In genomic region chr18:7330041-7330440, GRCh38 we compare ENCODE assay signal across 36 cellular contexts.
"Had no signal": no experiment of that assay in that cellular context is flagged by ENCODE, and none has a peak within 500 bp of the region (broad histone marks: within the 10 kb centered on the region; RNA-seq: fewer than 3 reads in every experiment).

No MANE protein-coding gene starts in this region.

- H3K27ac ChIP-seq: ascending aorta, body of pancreas, brain microvascular endothelial cell, breast epithelium, VCaP had no signal

- H3K9me3 Mint-ChIP-seq: activated CD4-positive, alpha-beta T cell treated with anti-CD3 and anti-CD28 coated beads, Interleukin-2, amount 10 ng/mL, durations not matched to agents 24 days and 14 days; activated CD8-positive, alpha-beta T cell treated with anti-CD3 and anti-CD28 coated beads for 36 hours had no signal

- H3K4me1 Mint-ChIP-seq: activated B cell treated with CpG ODN at 0.5 μM for 24 hours; activated CD4-positive, alpha-beta T cell treated with anti-CD3 and anti-CD28 coated beads, Interleukin-2, amount 10 ng/mL, durations not matched to agents 24 days and 14 days; activated naive CD4-positive, alpha-beta T cell treated with anti-CD3 and anti-CD28 coated beads, Interleukin-2, amount 10 ng/mL, durations not matched to agents 7 days and 5 days; activated naive CD4-positive, alpha-beta T cell treated with anti-CD3 and anti-CD28 coated beads, Interleukin-2, amount 50 U/mL, for 24 hours; activated naive CD8-positive, alpha-beta T cell treated with anti-CD3 and anti-CD28 coated beads, Interleukin-2, amount 10 ng/mL, durations not matched to agents 7 days and 5 days; activated naive CD8-positive, alpha-beta T cell treated with anti-CD3 and anti-CD28 coated beads, Interleukin-2, amount 50 U/mL, for 24 hours; activated T-helper 17 cell treated with anti-CD3 and anti-CD28 coated beads, Interleukin-2, amount 50 U/mL, for 72 hours had no signal

- DNase-seq: activated B cell treated with CpG ODN at 0.5 μM for 24 hours; activated CD4-positive, alpha-beta memory T cell treated with anti-CD3 and anti-CD28 coated beads for 36 hours; activated CD4-positive, alpha-beta T cell treated with anti-CD3 and anti-CD28 coated beads for 4 hours; activated CD4-positive, alpha-beta T cell treated with anti-CD3 and anti-CD28 coated beads, Interleukin-2, amount 10 ng/mL, durations not matched to agents 24 days and 14 days; activated CD4-positive, alpha-beta T cell treated with anti-CD3 and anti-CD28 coated beads, Interleukin-2, amount 50 U/mL, for 1 hour; activated CD4-positive, alpha-beta T cell treated with anti-CD3 and anti-CD28 coated beads, Interleukin-2, amount 50 U/mL, for 4 hours; activated CD4-positive, CD25-positive, alpha-beta regulatory T cell treated with anti-CD3 and anti-CD28 coated beads, Interleukin-2, amount 50 U/mL, for 72 hours; activated CD8-positive, alpha-beta memory T cell treated with anti-CD3 and anti-CD28 coated beads, Interleukin-2, amount 50 U/mL, for 4 hours; activated CD8-positive, alpha-beta T cell treated with anti-CD3 and anti-CD28 coated beads for 36 hours; activated effector memory CD4-positive, alpha-beta T cell treated with anti-CD3 and anti-CD28 coated beads, Interleukin-2, amount 50 U/mL, for 16 hours; activated naive CD4-positive, alpha-beta T cell treated with anti-CD3 and anti-CD28 coated beads, Interleukin-2, amount 10 ng/mL, durations not matched to agents 7 days and 5 days; activated naive CD4-positive, alpha-beta T cell treated with Interleukin-2 at 50 U/mL for 16 hours; activated naive CD8-positive, alpha-beta T cell treated with anti-CD3 and anti-CD28 coated beads, Interleukin-2, amount 10 ng/mL, durations not matched to agents 7 days and 5 days; activated naive CD8-positive, alpha-beta T cell treated with anti-CD3 and anti-CD28 coated beads, Interleukin-2, amount 50 U/mL, for 24 hours; activated T-cell treated with anti-CD3 and anti-CD28 coated beads for 4 hours; activated T-cell treated with anti-CD3 and anti-CD28 coated beads, Interleukin-2, amount 50 U/mL, for 1 hour; activated T-cell treated with anti-CD3 and anti-CD28 coated beads, Interleukin-2, amount 50 U/mL, for 4 hours; activated T-cell treated with anti-CD3 and anti-CD28 coated beads, Interleukin-2, amount 50 U/mL, for 72 hours; amygdala; anterior cingulate cortex; body of pancreas; brain microvascular endothelial cell; central memory CD4-positive, alpha-beta T cell; SW 1271; T-helper 1 cell; T-helper 2 cell; T-helper 9 cell had no signal

- H3K27me3 Mint-ChIP-seq: activated B cell treated with CpG ODN at 0.5 μM for 24 hours; activated CD4-positive, alpha-beta memory T cell treated with anti-CD3 and anti-CD28 coated beads for 36 hours; activated CD4-positive, alpha-beta T cell treated with anti-CD3 and anti-CD28 coated beads, Interleukin-2, amount 10 ng/mL, durations not matched to agents 24 days and 14 days; activated CD8-positive, alpha-beta T cell treated with anti-CD3 and anti-CD28 coated beads for 36 hours; activated naive CD4-positive, alpha-beta T cell treated with anti-CD3 and anti-CD28 coated beads, Interleukin-2, amount 10 ng/mL, durations not matched to agents 7 days and 5 days; activated naive CD4-positive, alpha-beta T cell treated with anti-CD3 and anti-CD28 coated beads, Interleukin-2, amount 50 U/mL, for 24 hours; activated naive CD8-positive, alpha-beta T cell; activated naive CD8-positive, alpha-beta T cell treated with anti-CD3 and anti-CD28 coated beads, Interleukin-2, amount 10 ng/mL, durations not matched to agents 7 days and 5 days; activated naive CD8-positive, alpha-beta T cell treated with anti-CD3 and anti-CD28 coated beads, Interleukin-2, amount 50 U/mL, for 24 hours; activated T-helper 17 cell treated with anti-CD3 and anti-CD28 coated beads, Interleukin-2, amount 50 U/mL, for 72 hours had no signal

- H3K4me3 Mint-ChIP-seq: activated B cell treated with CpG ODN at 0.5 μM for 24 hours; activated CD4-positive, alpha-beta memory T cell treated with anti-CD3 and anti-CD28 coated beads for 36 hours; activated CD4-positive, alpha-beta T cell treated with anti-CD3 and anti-CD28 coated beads, Interleukin-2, amount 10 ng/mL, durations not matched to agents 24 days and 14 days; activated CD8-positive, alpha-beta T cell treated with anti-CD3 and anti-CD28 coated beads for 36 hours; activated naive CD4-positive, alpha-beta T cell treated with anti-CD3 and anti-CD28 coated beads, Interleukin-2, amount 10 ng/mL, durations not matched to agents 7 days and 5 days; activated naive CD4-positive, alpha-beta T cell treated with anti-CD3 and anti-CD28 coated beads, Interleukin-2, amount 50 U/mL, for 24 hours; activated naive CD8-positive, alpha-beta T cell; activated naive CD8-positive, alpha-beta T cell treated with anti-CD3 and anti-CD28 coated beads, Interleukin-2, amount 10 ng/mL, durations not matched to agents 7 days and 5 days; activated naive CD8-positive, alpha-beta T cell treated with anti-CD3 and anti-CD28 coated beads, Interleukin-2, amount 50 U/mL, for 24 hours; activated T-cell treated with anti-CD3 and anti-CD28 coated beads, Interleukin-2, amount 50 U/mL, for 4 hours; activated T-cell treated with anti-CD3 and anti-CD28 coated beads, Interleukin-2, amount 50 U/mL, for 72 hours; activated T-helper 1 cell treated with anti-CD3 and anti-CD28 coated beads, Interleukin-12 subunit alpha, Interleukin-12 subunit beta, Interleukin-2, Interleukin-4 antibody, amounts not matched to agents 30 ng/mL and 10 ng/mL and 1 ng/mL, durations not matched to agents 14 hours and 24 hours and 36 hours; activated T-helper 17 cell treated with anti-CD3 and anti-CD28 coated beads, Interleukin-2, amount 50 U/mL, for 72 hours; T-helper 1 cell treated with Interleukin-12 subunit alpha and Interleukin-12 subunit beta and Interleukin-4 antibody, amounts not matched to agents 30 μg/mL and 1 μg/mL, for 36 hours; T-helper 2 cell treated with Interferon-gamma antibody and Interleukin-4, amounts not matched to agents 5 μg/mL and 100 μg/mL, for 36 hours had no signal

- H3K27me3 ChIP-seq: ascending aorta, body of pancreas, brain microvascular endothelial cell, breast epithelium had no signal

- H3K27ac Mint-ChIP-seq: activated B cell treated with CpG ODN at 0.5 μM for 24 hours; activated CD4-positive, alpha-beta memory T cell treated with anti-CD3 and anti-CD28 coated beads for 36 hours; activated CD4-positive, alpha-beta T cell treated with anti-CD3 and anti-CD28 coated beads, Interleukin-2, amount 10 ng/mL, durations not matched to agents 24 days and 14 days; activated CD8-positive, alpha-beta T cell treated with anti-CD3 and anti-CD28 coated beads for 36 hours; activated naive CD4-positive, alpha-beta T cell treated with anti-CD3 and anti-CD28 coated beads, Interleukin-2, amount 10 ng/mL, durations not matched to agents 7 days and 5 days; activated naive CD4-positive, alpha-beta T cell treated with anti-CD3 and anti-CD28 coated beads, Interleukin-2, amount 50 U/mL, for 24 hours; activated naive CD8-positive, alpha-beta T cell; activated naive CD8-positive, alpha-beta T cell treated with anti-CD3 and anti-CD28 coated beads, Interleukin-2, amount 10 ng/mL, durations not matched to agents 7 days and 5 days; activated naive CD8-positive, alpha-beta T cell treated with anti-CD3 and anti-CD28 coated beads, Interleukin-2, amount 50 U/mL, for 24 hours; activated T-cell treated with anti-CD3 and anti-CD28 coated beads, Interleukin-2, amount 50 U/mL, for 72 hours; activated T-helper 1 cell treated with anti-CD3 and anti-CD28 coated beads, Interleukin-12 subunit alpha, Interleukin-12 subunit beta, Interleukin-2, Interleukin-4 antibody, amounts not matched to agents 30 ng/mL and 10 ng/mL and 1 ng/mL, durations not matched to agents 14 hours and 24 hours and 36 hours; activated T-helper 17 cell treated with anti-CD3 and anti-CD28 coated beads, Interleukin-2, amount 50 U/mL, for 72 hours; T-helper 1 cell treated with Interleukin-12 subunit alpha and Interleukin-12 subunit beta and Interleukin-4 antibody, amounts not matched to agents 30 μg/mL and 1 μg/mL, for 36 hours; T-helper 2 cell treated with Interferon-gamma antibody and Interleukin-4, amounts not matched to agents 5 μg/mL and 100 μg/mL, for 36 hours had no signal

- H3K36me3 Mint-ChIP-seq: activated CD4-positive, alpha-beta memory T cell treated with anti-CD3 and anti-CD28 coated beads for 36 hours; activated naive CD4-positive, alpha-beta T cell treated with anti-CD3 and anti-CD28 coated beads, Interleukin-2, amount 10 ng/mL, durations not matched to agents 7 days and 5 days; activated naive CD4-positive, alpha-beta T cell treated with anti-CD3 and anti-CD28 coated beads, Interleukin-2, amount 50 U/mL, for 24 hours; activated naive CD8-positive, alpha-beta T cell had no signal

- H3K4me3 ChIP-seq: ascending aorta, body of pancreas, breast epithelium had no signal
